In the genomic region with DNA sequence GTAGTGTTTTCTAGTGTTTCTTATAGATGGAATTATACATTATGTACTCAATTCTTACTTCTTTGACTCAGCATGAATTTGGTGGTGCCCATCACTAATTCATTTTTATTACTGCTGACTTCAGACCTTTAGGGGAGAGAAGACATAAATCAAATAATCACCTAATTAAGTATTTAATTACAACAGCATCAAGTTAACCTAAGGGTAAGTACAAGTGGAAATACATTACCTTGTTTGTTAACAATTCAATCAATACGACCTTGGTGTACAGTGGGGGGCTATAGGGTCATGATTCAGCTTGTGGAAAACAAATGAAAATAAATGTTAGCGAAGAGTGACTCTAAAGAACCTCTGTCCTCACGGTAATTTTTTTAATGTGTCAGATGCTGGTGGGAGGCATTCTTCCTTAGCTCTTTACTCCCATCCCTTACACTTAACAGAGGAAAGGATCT, we compare ENCODE assay signal across 1 cellular context.
TF ChIP-seq lines count a peak whose summit lies in the region.

No MANE protein-coding gene starts in this region.

TF ChIP-seq in GM23338, 12 proteins besides CTCF, POLR2A, EP300 and RAD21 (continued from another document):
- TF ChIP-seq, protein P1, sequence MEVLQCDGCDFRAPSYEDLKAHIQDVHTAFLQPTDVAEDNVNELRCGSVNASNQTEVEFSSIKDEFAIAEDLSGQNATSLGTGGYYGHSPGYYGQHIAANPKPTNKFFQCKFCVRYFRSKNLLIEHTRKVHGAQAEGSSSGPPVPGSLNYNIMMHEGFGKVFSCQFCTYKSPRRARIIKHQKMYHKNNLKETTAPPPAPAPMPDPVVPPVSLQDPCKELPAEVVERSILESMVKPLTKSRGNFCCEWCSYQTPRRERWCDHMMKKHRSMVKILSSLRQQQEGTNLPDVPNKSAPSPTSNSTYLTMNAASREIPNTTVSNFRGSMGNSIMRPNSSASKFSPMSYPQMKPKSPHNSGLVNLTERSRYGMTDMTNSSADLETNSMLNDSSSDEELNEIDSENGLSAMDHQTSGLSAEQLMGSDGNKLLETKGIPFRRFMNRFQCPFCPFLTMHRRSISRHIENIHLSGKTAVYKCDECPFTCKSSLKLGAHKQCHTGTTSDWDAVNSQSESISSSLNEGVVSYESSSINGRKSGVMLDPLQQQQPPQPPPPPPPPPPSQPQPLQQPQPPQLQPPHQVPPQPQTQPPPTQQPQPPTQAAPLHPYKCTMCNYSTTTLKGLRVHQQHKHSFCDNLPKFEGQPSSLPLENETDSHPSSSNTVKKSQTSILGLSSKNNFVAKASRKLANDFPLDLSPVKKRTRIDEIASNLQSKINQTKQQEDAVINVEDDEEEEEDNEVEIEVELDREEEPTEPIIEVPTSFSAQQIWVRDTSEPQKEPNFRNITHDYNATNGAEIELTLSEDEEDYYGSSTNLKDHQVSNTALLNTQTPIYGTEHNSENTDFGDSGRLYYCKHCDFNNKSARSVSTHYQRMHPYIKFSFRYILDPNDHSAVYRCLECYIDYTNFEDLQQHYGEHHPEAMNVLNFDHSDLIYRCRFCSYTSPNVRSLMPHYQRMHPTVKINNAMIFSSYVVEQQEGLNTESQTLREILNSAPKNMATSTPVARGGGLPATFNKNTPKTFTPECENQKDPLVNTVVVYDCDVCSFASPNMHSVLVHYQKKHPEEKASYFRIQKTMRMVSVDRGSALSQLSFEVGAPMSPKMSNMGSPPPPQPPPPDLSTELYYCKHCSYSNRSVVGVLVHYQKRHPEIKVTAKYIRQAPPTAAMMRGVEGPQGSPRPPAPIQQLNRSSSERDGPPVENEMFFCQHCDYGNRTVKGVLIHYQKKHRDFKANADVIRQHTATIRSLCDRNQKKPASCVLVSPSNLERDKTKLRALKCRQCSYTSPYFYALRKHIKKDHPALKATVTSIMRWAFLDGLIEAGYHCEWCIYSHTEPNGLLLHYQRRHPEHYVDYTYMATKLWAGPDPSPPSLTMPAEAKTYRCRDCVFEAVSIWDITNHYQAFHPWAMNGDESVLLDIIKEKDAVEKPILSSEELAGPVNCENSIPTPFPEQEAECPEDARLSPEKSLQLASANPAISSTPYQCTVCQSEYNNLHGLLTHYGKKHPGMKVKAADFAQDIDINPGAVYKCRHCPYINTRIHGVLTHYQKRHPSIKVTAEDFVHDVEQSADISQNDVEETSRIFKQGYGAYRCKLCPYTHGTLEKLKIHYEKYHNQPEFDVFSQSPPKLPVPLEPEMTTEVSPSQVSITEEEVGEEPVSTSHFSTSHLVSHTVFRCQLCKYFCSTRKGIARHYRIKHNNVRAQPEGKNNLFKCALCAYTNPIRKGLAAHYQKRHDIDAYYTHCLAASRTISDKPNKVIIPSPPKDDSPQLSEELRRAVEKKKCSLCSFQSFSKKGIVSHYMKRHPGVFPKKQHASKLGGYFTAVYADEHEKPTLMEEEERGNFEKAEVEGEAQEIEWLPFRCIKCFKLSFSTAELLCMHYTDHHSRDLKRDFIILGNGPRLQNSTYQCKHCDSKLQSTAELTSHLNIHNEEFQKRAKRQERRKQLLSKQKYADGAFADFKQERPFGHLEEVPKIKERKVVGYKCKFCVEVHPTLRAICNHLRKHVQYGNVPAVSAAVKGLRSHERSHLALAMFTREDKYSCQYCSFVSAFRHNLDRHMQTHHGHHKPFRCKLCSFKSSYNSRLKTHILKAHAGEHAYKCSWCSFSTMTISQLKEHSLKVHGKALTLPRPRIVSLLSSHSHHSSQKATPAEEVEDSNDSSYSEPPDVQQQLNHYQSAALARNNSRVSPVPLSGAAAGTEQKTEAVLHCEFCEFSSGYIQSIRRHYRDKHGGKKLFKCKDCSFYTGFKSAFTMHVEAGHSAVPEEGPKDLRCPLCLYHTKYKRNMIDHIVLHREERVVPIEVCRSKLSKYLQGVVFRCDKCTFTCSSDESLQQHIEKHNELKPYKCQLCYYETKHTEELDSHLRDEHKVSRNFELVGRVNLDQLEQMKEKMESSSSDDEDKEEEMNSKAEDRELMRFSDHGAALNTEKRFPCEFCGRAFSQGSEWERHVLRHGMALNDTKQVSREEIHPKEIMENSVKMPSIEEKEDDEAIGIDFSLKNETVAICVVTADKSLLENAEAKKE (CRISPR knock-in tag; IDR thresholded peaks at IDR 0.05), result no peak
- TF ChIP-seq EZH2 (IDR thresholded peaks at IDR 0.05; ENCODE audit: low read depth, unreplicated experiment), result no peak
- TF ChIP-seq JUNB (IDR thresholded peaks at IDR 0.05; ENCODE audit: unreplicated experiment), result no peak
- no peak for TF ChIP-seq ZNF114 (CRISPR knock-in tag; IDR thresholded peaks at IDR 0.05)
- TF ChIP-seq, protein P2, sequence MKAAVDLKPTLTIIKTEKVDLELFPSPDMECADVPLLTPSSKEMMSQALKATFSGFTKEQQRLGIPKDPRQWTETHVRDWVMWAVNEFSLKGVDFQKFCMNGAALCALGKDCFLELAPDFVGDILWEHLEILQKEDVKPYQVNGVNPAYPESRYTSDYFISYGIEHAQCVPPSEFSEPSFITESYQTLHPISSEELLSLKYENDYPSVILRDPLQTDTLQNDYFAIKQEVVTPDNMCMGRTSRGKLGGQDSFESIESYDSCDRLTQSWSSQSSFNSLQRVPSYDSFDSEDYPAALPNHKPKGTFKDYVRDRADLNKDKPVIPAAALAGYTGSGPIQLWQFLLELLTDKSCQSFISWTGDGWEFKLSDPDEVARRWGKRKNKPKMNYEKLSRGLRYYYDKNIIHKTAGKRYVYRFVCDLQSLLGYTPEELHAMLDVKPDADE (IDR thresholded peaks at IDR 0.05), result no peak
- TF ChIP-seq, protein P3, sequence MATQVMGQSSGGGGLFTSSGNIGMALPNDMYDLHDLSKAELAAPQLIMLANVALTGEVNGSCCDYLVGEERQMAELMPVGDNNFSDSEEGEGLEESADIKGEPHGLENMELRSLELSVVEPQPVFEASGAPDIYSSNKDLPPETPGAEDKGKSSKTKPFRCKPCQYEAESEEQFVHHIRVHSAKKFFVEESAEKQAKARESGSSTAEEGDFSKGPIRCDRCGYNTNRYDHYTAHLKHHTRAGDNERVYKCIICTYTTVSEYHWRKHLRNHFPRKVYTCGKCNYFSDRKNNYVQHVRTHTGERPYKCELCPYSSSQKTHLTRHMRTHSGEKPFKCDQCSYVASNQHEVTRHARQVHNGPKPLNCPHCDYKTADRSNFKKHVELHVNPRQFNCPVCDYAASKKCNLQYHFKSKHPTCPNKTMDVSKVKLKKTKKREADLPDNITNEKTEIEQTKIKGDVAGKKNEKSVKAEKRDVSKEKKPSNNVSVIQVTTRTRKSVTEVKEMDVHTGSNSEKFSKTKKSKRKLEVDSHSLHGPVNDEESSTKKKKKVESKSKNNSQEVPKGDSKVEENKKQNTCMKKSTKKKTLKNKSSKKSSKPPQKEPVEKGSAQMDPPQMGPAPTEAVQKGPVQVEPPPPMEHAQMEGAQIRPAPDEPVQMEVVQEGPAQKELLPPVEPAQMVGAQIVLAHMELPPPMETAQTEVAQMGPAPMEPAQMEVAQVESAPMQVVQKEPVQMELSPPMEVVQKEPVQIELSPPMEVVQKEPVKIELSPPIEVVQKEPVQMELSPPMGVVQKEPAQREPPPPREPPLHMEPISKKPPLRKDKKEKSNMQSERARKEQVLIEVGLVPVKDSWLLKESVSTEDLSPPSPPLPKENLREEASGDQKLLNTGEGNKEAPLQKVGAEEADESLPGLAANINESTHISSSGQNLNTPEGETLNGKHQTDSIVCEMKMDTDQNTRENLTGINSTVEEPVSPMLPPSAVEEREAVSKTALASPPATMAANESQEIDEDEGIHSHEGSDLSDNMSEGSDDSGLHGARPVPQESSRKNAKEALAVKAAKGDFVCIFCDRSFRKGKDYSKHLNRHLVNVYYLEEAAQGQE (IDR thresholded peaks at IDR 0.05; ENCODE audit: unreplicated experiment), result no peak
